15 cellular contexts compared by ENCODE assay signal in genomic region chr9:3751125-3751758, GRCh38.
DNase-seq lines count a peak whose midpoint lies in the region; ATAC-seq, FAIRE-seq and TF ChIP-seq lines count a peak whose summit lies in the region.
"Had no signal": no experiment of that assay in that cellular context is flagged by ENCODE, and none has a peak within 500 bp of the region (broad histone marks: within the 10 kb centered on the region; RNA-seq: fewer than 3 reads in every experiment).

No MANE protein-coding gene starts in this region.

- TF ChIP-seq POLR2A in H54 (IDR thresholded peaks at IDR 0.05; ENCODE audit: low read depth, low read length) (no peak), body of pancreas (IDR thresholded peaks at IDR 0.05) (no peak)

- 42 to 50% methylated on average over 2 of the region's 2 CpGs for WGBS in body of pancreas, 2 donors
- 62 to 77% (median 74%) methylated on average over 2 of the region's 2 CpGs for WGBS in small intestine, 3 donors

- peaks cover 16% of the 10 kb centered on the region for H3K4me1 ChIP-seq in ACC112 (ENCODE audit: control insufficient read depth, insufficient read depth, low read length, unreplicated experiment)
- H3K4me1 ChIP-seq in body of pancreas: peaks cover 13% of the 10 kb centered on the region
- no peaks in the 10 kb centered on the region for H3K4me1 ChIP-seq in small intestine (ENCODE audit: control insufficient read depth in 2 of 2, insufficient read depth in 1 of 2, low read depth in 1 of 2, low read length in 1 of 2)
- H3K4me1 ChIP-seq: stomach had no signal

- no peak for DNase-seq in H54 (ENCODE audit: insufficient read length, low spot score)
- DNase-seq in body of pancreas: peak in 1 of 4 donors; percentile 13
- DNase-seq in kidney glomerular epithelial cell (lab: John Stamatoyannopoulos, UW): peak; percentile 85
- DNase-seq in Kasumi-1 (lab: John Stamatoyannopoulos, UW): no peak
- no peak for DNase-seq in HTR-8/SVneo (ENCODE audit: insufficient read length, low spot score)
- DNase-seq in small intestine: no peak
- DNase-seq: activated T-cell treated with anti-CD3 and anti-CD28 coated beads, Interleukin-2, amount 50 U/mL, for 72 hours; GOT3; NCI-H446 treated with DMSO at 0.1 percent for 48 hours; stomach had no signal

- no peaks in the 10 kb centered on the region for H3K27me3 ChIP-seq in ACC112 (ENCODE audit: insufficient read depth, low read length)
- no peaks in the 10 kb centered on the region for H3K27me3 ChIP-seq in body of pancreas
- H3K27me3 ChIP-seq in small intestine (ENCODE audit: control insufficient read depth in 2 of 2, insufficient read depth in 2 of 2, low read length in 2 of 2): no peaks in the 10 kb centered on the region
- H3K27me3 ChIP-seq: stomach had no signal

- H3K9me3 ChIP-seq in body of pancreas (no peaks in the 10 kb centered on the region), small intestine (ENCODE audit: control insufficient read depth, low read depth) (no peaks in the 10 kb centered on the region)
- H3K9me3 ChIP-seq: stomach had no signal

- H3K27ac ChIP-seq in ACC112 (ENCODE audit: low read depth, low read length) (0 out of 2 replicates have a peak overlapping the region, but pooled peaks have one; percentile 12), body of pancreas (peak overlapping the region in 3 of 4 donors; percentile 43 to 69 (median 51)), small intestine (ENCODE audit: low read depth in 1 of 2, low read length in 1 of 2) (no peak overlapping the region)

- no peak overlapping the region for H3K4me3 ChIP-seq in ACC112 (ENCODE audit: low read depth, low read length)
- no peak overlapping the region for H3K4me3 ChIP-seq in body of pancreas
- no peak overlapping the region for H3K4me3 ChIP-seq in small intestine (ENCODE audit: low read depth in 1 of 2, low read length in 2 of 2)
- H3K4me3 ChIP-seq: lung, smooth muscle cell, stomach had no signal

- no peaks in the 10 kb centered on the region for H3K79me2 ChIP-seq in ACC112 (ENCODE audit: control insufficient read depth, insufficient read depth, low read length, unreplicated experiment)

- ATAC-seq in body of pancreas (no peak), HG03025 (IDR thresholded peaks at IDR 0.05; ENCODE audit: low FRiP score, unreplicated experiment) (no peak)
- ATAC-seq: activated T-cell treated with anti-CD3 and anti-CD28 coated beads, Interleukin-2, amount 50 U/mL, for 72 hours had no signal

- no peaks in the 10 kb centered on the region for H3K36me3 ChIP-seq in ACC112 (ENCODE audit: insufficient read depth, low read length)
- H3K36me3 ChIP-seq in body of pancreas (replicated peaks in 1 of 2; ENCODE audit: insufficient read depth in 1 of 2, low read depth in 2 of 2): no peaks in the 10 kb centered on the region
- H3K36me3 ChIP-seq in small intestine (ENCODE audit: control insufficient read depth in 2 of 2, insufficient read depth in 2 of 2, low read length in 2 of 2): no peaks in the 10 kb centered on the region
- H3K36me3 ChIP-seq: stomach had no signal

- TF ChIP-seq CTCF in body of pancreas (IDR thresholded peaks at IDR 0.05): no peak

- FAIRE-seq in H54 (lab: Jason Lieb, UNC) (peak; percentile 62), HTR-8/SVneo (lab: Jason Lieb, UNC) (no peak), small intestine (lab: Jason Lieb, UNC) (no peak)
- FAIRE-seq: endothelial cell of umbilical vein had no signal

- H2AFZ ChIP-seq in ACC112 (ENCODE audit: low read length, unreplicated experiment): peak overlapping the region; percentile 17

- intact Hi-C loops in body of pancreas (cut with DNase I): no loop called here

Comparison
In these comparisons a context has a peak if more than half of its experiments do, and no peak if none do; other contexts are left out.
1. H3K27ac ChIP-seq: peak in ACC112 (single experiment) and body of pancreas (3 of 4); none in small intestine (0 of 2).